ENCODE assay signal across 1 cellular context in genomic region chr9:87516222-87516930, GRCh38.
TF ChIP-seq lines count a peak whose summit lies in the region.

No MANE protein-coding gene starts in this region.

TF ChIP-seq in K562, 482 proteins besides CTCF, POLR2A, EP300 and RAD21 (continued from another document and continues in another):
- TF ChIP-seq MXD1 (CRISPR knock-in tag; IDR thresholded peaks at IDR 0.05; ENCODE audit: borderline replicate concordance, poor library complexity, severe bottlenecking) (no peak), ELK1 (CRISPR knock-in tag; IDR thresholded peaks at IDR 0.05) (no peak), POLR2AphosphoS2 (IDR thresholded peaks at IDR 0.05; ENCODE audit: low read length) (no peak), ZBTB8A (IDR thresholded peaks at IDR 0.05; ENCODE audit: partially characterized antibody) (no peak), ZNF146 (CRISPR knock-in tag; IDR thresholded peaks at IDR 0.05; ENCODE audit: unreplicated experiment) (no peak), NR2C1 (IDR thresholded peaks at IDR 0.05) (peak; percentile 44; the same call in 1 of the 2 replicates), NR2C1 (tag; IDR thresholded peaks at IDR 0.05) (peak; percentile 77), PHB2 (IDR thresholded peaks at IDR 0.05; ENCODE audit: low read depth) (no peak), ZNF79 (CRISPR knock-in tag; IDR thresholded peaks at IDR 0.05; ENCODE audit: low read depth) (no peak), MTA2 (IDR thresholded peaks at IDR 0.05; ENCODE audit: low read depth) (peak; percentile 21; the same call in 1 of the 2 replicates), MYBL2 (IDR thresholded peaks at IDR 0.05; ENCODE audit: low read depth) (no peak), MYBL2 (CRISPR knock-in tag; IDR thresholded peaks at IDR 0.05; ENCODE audit: borderline replicate concordance) (no peak), KDM5B (IDR thresholded peaks at IDR 0.05; ENCODE audit: insufficient replicate concordance, low read depth, low read length) (no peak), ESRRA (IDR thresholded peaks at IDR 0.05; ENCODE audit: borderline replicate concordance, low read depth) (peak; percentile 85), JUND (IDR thresholded peaks at IDR 0.05; ENCODE audit: borderline replicate concordance, low read depth, low read length) (peak; percentile 98), JUND (tag; IDR thresholded peaks at IDR 0.05; ENCODE audit: borderline replicate concordance, low read depth, low read length) (peak; percentile 96; the same call in 2 of the 3 replicates), NEUROD1 (IDR thresholded peaks at IDR 0.05; ENCODE audit: borderline replicate concordance, low read depth, low read length, partially characterized antibody) (peak; percentile 72), SRSF7 (optimal IDR thresholded peaks at IDR 0.05; ENCODE audit: low read depth, low read length) (no peak), ZNF644 (tag; IDR thresholded peaks at IDR 0.05; ENCODE audit: low read depth) (peak; percentile 44; the same call in 1 of the 2 replicates), PKNOX1 (IDR thresholded peaks at IDR 0.05) (peak; percentile 39; the same call in 1 of the 2 replicates), NELFE (IDR thresholded peaks at IDR 0.05; ENCODE audit: insufficient read depth, insufficient read length) (no peak), CHD4 (IDR thresholded peaks at IDR 0.05; ENCODE audit: insufficient read depth, insufficient replicate concordance, low read depth, low read length, poor library complexity, severe bottlenecking) (no peak), BDP1 (IDR thresholded peaks at IDR 0.05; ENCODE audit: insufficient read depth, insufficient read length) (no peak), HIVEP1 (CRISPR knock-in tag; IDR thresholded peaks at IDR 0.05) (no peak), ZFX (CRISPR knock-in tag; IDR thresholded peaks at IDR 0.05) (peak; percentile 75), RAD51 (IDR thresholded peaks at IDR 0.05; ENCODE audit: borderline replicate concordance, low read depth) (no peak), FOXJ3 (CRISPR knock-in tag; IDR thresholded peaks at IDR 0.05) (no peak), NFATC3 (IDR thresholded peaks at IDR 0.05) (0 out of 2 replicates have a peak, but pooled peaks have one; percentile 36), POLR2AphosphoS5 (IDR thresholded peaks at IDR 0.05; ENCODE audit: control insufficient read depth, insufficient read depth, low read depth, low read length) (peak; percentile 49; the same call in 1 of the 2 replicates), ZNF551 (CRISPR knock-in tag; IDR thresholded peaks at IDR 0.05) (no peak), GTF3C2 (IDR thresholded peaks at IDR 0.05; ENCODE audit: borderline replicate concordance, extremely low read depth, insufficient read length) (no peak), PREB (CRISPR knock-in tag; IDR thresholded peaks at IDR 0.05) (no peak), CCNT2 (IDR thresholded peaks at IDR 0.05; ENCODE audit: borderline replicate concordance, extremely low read depth, insufficient read length, low read depth, low read length) (peak; percentile 59), SMARCB1 (IDR thresholded peaks at IDR 0.05; ENCODE audit: insufficient read length, low read depth) (no peak), ZNF124 (CRISPR knock-in tag; IDR thresholded peaks at IDR 0.05) (no peak), ZNF24 (IDR thresholded peaks at IDR 0.05) (no peak), MYNN (IDR thresholded peaks at IDR 0.05) (peak; percentile 33; the same call in 1 of the 2 replicates), MYNN (CRISPR knock-in tag; IDR thresholded peaks at IDR 0.05) (no peak), NR1H2 (CRISPR knock-in tag; IDR thresholded peaks at IDR 0.05) (no peak), SMAD2 (IDR thresholded peaks at IDR 0.05; ENCODE audit: low read depth, low read length) (no peak), MAFG (tag; conservative IDR thresholded peaks at IDR 0.05) (peak; percentile 43), NCOA1 (IDR thresholded peaks at IDR 0.05; ENCODE audit: low read depth) (peak; percentile 73), RHOXF2B (CRISPR knock-in tag; conservative IDR thresholded peaks at IDR 0.05) (no peak), RCOR1 (IDR thresholded peaks at IDR 0.05; ENCODE audit: borderline replicate concordance in 1 of 2, low read depth in 2 of 2, low read length in 2 of 2) (peak; percentile 87 to 99), AFF4 (CRISPR knock-in tag; IDR thresholded peaks at IDR 0.05) (no peak), NBN (IDR thresholded peaks at IDR 0.05; ENCODE audit: low read depth) (peak; percentile 69; the same call in 1 of the 2 replicates), PHF21A (IDR thresholded peaks at IDR 0.05; ENCODE audit: borderline replicate concordance, low read depth) (peak; percentile 95), ZNF408 (CRISPR knock-in tag; IDR thresholded peaks at IDR 0.05; ENCODE audit: low read depth) (no peak), ZNF584 (CRISPR knock-in tag; IDR thresholded peaks at IDR 0.05; ENCODE audit: low read depth) (0 out of 2 replicates have a peak, but pooled peaks have one; percentile 45), TSHZ1 (CRISPR knock-in tag; IDR thresholded peaks at IDR 0.05) (no peak), L3MBTL2 (IDR thresholded peaks at IDR 0.05) (peak; percentile 24), STAT5A (IDR thresholded peaks at IDR 0.05; ENCODE audit: borderline replicate concordance, low read length) (peak; percentile 71), SETDB1 (IDR thresholded peaks at IDR 0.05; ENCODE audit: low read length) (no peak), ZNF282 (CRISPR knock-in tag; IDR thresholded peaks at IDR 0.05) (no peak), MCM3 (IDR thresholded peaks at IDR 0.05) (no peak), ZKSCAN1 (IDR thresholded peaks at IDR 0.05; ENCODE audit: low read depth, low read length) (no peak), TEAD4 (IDR thresholded peaks at IDR 0.05; ENCODE audit: low read length) (peak; percentile 83), TEAD4 (CRISPR knock-in tag; IDR thresholded peaks at IDR 0.05; ENCODE audit: borderline replicate concordance) (no peak), FOXK2 (conservative IDR thresholded peaks at IDR 0.05 in 1 of 2, IDR thresholded peaks at IDR 0.05 in 1 of 2; ENCODE audit: low read depth in 2 of 2) (0 out of 4 replicates have a peak, but pooled peaks of 1 of the 2 experiments have one; percentile 18), HNRNPL (IDR thresholded peaks at IDR 0.05; ENCODE audit: low read depth, low read length) (no peak), TSC22D4 (tag; IDR thresholded peaks at IDR 0.05) (no peak), GABPB1 (CRISPR knock-in tag; IDR thresholded peaks at IDR 0.05) (no peak; the same call in 1 of the 2 replicates)
